Comparison of ENCODE assay signal across 1 cellular context in the genomic region with DNA sequence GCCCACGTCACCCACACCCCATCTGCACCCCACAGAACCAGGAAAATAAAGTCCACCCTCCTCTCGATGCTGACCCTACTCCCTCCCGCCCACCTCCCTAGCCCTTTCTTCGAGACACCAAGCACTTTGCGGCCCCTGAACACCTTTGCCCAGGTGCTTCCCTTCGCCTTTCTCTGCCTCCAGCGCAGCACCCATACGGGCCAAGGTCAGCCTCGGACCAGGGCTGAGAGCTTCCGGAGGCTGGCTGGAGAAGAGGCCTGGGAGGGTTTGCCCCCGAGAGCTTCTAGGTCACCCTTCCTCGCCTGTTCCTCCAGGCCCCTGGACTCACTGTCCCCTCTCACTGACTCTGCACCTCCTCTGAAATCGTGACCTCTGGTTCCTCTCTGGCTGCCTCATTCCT.
TF ChIP-seq lines count a peak whose summit lies in the region.

No MANE protein-coding gene starts in this region.

TF ChIP-seq in HepG2, 621 proteins besides CTCF, POLR2A, EP300 and RAD21 (continued from another document):
- TF ChIP-seq, protein P1, sequence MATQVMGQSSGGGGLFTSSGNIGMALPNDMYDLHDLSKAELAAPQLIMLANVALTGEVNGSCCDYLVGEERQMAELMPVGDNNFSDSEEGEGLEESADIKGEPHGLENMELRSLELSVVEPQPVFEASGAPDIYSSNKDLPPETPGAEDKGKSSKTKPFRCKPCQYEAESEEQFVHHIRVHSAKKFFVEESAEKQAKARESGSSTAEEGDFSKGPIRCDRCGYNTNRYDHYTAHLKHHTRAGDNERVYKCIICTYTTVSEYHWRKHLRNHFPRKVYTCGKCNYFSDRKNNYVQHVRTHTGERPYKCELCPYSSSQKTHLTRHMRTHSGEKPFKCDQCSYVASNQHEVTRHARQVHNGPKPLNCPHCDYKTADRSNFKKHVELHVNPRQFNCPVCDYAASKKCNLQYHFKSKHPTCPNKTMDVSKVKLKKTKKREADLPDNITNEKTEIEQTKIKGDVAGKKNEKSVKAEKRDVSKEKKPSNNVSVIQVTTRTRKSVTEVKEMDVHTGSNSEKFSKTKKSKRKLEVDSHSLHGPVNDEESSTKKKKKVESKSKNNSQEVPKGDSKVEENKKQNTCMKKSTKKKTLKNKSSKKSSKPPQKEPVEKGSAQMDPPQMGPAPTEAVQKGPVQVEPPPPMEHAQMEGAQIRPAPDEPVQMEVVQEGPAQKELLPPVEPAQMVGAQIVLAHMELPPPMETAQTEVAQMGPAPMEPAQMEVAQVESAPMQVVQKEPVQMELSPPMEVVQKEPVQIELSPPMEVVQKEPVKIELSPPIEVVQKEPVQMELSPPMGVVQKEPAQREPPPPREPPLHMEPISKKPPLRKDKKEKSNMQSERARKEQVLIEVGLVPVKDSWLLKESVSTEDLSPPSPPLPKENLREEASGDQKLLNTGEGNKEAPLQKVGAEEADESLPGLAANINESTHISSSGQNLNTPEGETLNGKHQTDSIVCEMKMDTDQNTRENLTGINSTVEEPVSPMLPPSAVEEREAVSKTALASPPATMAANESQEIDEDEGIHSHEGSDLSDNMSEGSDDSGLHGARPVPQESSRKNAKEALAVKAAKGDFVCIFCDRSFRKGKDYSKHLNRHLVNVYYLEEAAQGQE (IDR thresholded peaks at IDR 0.05; ENCODE audit: borderline replicate concordance in 1 of 2, low read depth in 1 of 2, low read length in 2 of 2) = no peak
- no peak for TF ChIP-seq NFRKB (IDR thresholded peaks at IDR 0.05)
- 0 out of 2 replicates have a peak, but pooled peaks have one; percentile 18 for TF ChIP-seq KDM2A (CRISPR knock-in tag; IDR thresholded peaks at IDR 0.05; ENCODE audit: borderline replicate concordance, low read depth)
- TF ChIP-seq, protein P2, sequence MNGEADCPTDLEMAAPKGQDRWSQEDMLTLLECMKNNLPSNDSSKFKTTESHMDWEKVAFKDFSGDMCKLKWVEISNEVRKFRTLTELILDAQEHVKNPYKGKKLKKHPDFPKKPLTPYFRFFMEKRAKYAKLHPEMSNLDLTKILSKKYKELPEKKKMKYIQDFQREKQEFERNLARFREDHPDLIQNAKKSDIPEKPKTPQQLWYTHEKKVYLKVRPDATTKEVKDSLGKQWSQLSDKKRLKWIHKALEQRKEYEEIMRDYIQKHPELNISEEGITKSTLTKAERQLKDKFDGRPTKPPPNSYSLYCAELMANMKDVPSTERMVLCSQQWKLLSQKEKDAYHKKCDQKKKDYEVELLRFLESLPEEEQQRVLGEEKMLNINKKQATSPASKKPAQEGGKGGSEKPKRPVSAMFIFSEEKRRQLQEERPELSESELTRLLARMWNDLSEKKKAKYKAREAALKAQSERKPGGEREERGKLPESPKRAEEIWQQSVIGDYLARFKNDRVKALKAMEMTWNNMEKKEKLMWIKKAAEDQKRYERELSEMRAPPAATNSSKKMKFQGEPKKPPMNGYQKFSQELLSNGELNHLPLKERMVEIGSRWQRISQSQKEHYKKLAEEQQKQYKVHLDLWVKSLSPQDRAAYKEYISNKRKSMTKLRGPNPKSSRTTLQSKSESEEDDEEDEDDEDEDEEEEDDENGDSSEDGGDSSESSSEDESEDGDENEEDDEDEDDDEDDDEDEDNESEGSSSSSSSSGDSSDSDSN (CRISPR knock-in tag; IDR thresholded peaks at IDR 0.05) = peak; percentile 42; the same call in 1 of the 2 replicates
